14 cellular contexts compared by ENCODE assay signal in the genomic region with DNA sequence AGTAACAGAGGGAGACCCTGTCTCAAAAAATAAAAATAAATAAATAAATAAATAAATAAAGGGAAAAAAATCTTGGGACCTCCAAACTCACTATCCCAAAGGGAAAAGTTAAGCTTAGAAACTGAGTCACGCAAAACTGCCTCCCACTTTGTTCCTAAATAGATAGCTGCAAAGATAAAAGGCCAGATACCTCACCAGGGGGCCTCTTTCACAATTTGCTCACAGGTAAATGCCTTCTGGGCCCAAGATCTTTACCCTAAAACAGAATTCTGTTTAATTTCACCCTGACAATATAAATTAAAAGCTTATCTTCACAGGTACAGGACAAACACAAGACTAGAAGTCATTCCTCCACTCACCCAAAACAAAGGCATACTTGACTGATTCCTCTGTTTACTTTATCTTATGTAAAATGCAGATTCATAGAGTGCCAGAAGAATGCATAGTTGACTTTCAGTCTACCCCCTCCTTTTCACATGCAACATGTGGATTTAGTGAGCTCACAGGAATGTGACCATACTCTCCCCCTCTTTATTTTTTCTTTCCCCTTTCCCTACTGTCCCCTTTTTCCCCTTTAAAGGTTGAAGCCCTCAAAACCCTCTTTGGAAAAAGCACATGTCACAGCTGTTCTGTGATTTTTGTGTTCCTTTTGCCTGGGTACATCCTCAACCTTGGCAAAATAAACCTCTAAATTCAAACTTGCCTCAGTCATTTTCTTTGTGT. TPM values are rescaled to one million over a fixed set of nuclear protein-coding genes. Genes with fewer than 3 reads are reported as not detected.
DNase-seq lines count a peak whose midpoint lies in the region; ATAC-seq and TF ChIP-seq lines count a peak whose summit lies in the region.
"Had no signal": no experiment of that assay in that cellular context is flagged by ENCODE, and none has a peak within 500 bp of the region (broad histone marks: within the 10 kb centered on the region; RNA-seq: fewer than 3 reads in every experiment).

No MANE protein-coding gene starts in this region.

- peaks cover 2% of the 10 kb centered on the region for H3K36me3 Mint-ChIP-seq in neural progenitor cell

- no peak overlapping the region for H3K9ac ChIP-seq in neural progenitor cell
- no peak overlapping the region for H3K9ac ChIP-seq in GM23248

- H3K27ac ChIP-seq in neural progenitor cell (peak overlapping the region; percentile 17), aorta (ENCODE audit: low read depth in 1 of 2, low read length in 2 of 2) (no peak overlapping the region), WERI-Rb-1 (no peak overlapping the region), GM23248 (no peak overlapping the region)
- H3K27ac ChIP-seq: skin epidermis, tibial artery had no signal

- H3K4me1 ChIP-seq in neural progenitor cell (peaks cover 30% of the 10 kb centered on the region), aorta (ENCODE audit: control insufficient read depth in 1 of 2, insufficient read depth in 2 of 2, low read length in 2 of 2) (no peaks in the 10 kb centered on the region), GM23248 (ENCODE audit: insufficient read depth) (peaks cover 10% of the 10 kb centered on the region; the same call in 1 of the 2 replicates)

- H3K4me2 ChIP-seq in neural progenitor cell (no peak overlapping the region), GM23248 (ENCODE audit: unreplicated experiment) (no peak overlapping the region)

- H2AFZ ChIP-seq in neural progenitor cell (replicated peaks) (no peak overlapping the region), GM23248 (no peak overlapping the region)

- H3K4me3 ChIP-seq in neural progenitor cell, result no peak overlapping the region
- H3K4me3 ChIP-seq in aorta (ENCODE audit: low read length in 2 of 2), result no peak overlapping the region
- H3K4me3 ChIP-seq in WERI-Rb-1 (ENCODE audit: low read depth, low read length), result no peak overlapping the region
- H3K4me3 ChIP-seq in GM23248, result no peak overlapping the region
- H3K4me3 ChIP-seq: mucosa of descending colon, skin epidermis, tibial artery had no signal

- peaks cover 37% of the 10 kb centered on the region for H3F3A ChIP-seq in neural progenitor cell (ENCODE audit: low read depth)
- H3F3A ChIP-seq in GM23248 (ENCODE audit: insufficient read depth), result peaks cover 3% of the 10 kb centered on the region; the same call in 1 of the 2 replicates

- H3K27ac Mint-ChIP-seq in neural progenitor cell, result no peak overlapping the region
- H3K27ac Mint-ChIP-seq: activated T-helper 1 cell treated with anti-CD3 and anti-CD28 coated beads, Interleukin-12 subunit alpha, Interleukin-12 subunit beta, Interleukin-2, Interleukin-4 antibody, amounts not matched to agents 30 ng/mL and 10 ng/mL and 1 ng/mL, durations not matched to agents 14 hours and 24 hours and 36 hours; B cell had no signal

- no peak for TF ChIP-seq POLR2A in erythroblast (IDR thresholded peaks at IDR 0.05; ENCODE audit: low read length)

- no peak for ATAC-seq in aorta (ENCODE audit: low FRiP score)
- ATAC-seq: mucosa of descending colon had no signal

- intact Hi-C loops in aorta (cut with DNase I), result no loop called here

- H3K79me2 ChIP-seq in neural progenitor cell (ENCODE audit: low read depth) (peaks cover 65% of the 10 kb centered on the region), GM23248 (ENCODE audit: insufficient read depth) (peaks cover 92% of the 10 kb centered on the region)

- no peaks in the 10 kb centered on the region for H3K36me3 ChIP-seq in neural progenitor cell
- H3K36me3 ChIP-seq in aorta (ENCODE audit: control insufficient read depth in 1 of 2, insufficient read depth in 2 of 2, low read length in 1 of 2), result no peaks in the 10 kb centered on the region
- peaks cover 2% of the 10 kb centered on the region for H3K36me3 ChIP-seq in WERI-Rb-1
- no peaks in the 10 kb centered on the region for H3K36me3 ChIP-seq in GM23248 (ENCODE audit: low read depth)
- H3K36me3 ChIP-seq: tibial artery had no signal

- in situ Hi-C loops in GM23248 (cut with MboI), result no loop called here

- no peaks in the 10 kb centered on the region for H3K9me2 ChIP-seq in GM23248 (ENCODE audit: insufficient read depth)

- no peaks in the 10 kb centered on the region for H3K27me3 Mint-ChIP-seq in neural progenitor cell (ENCODE audit: insufficient read depth, low read depth)
- H3K27me3 Mint-ChIP-seq: B cell had no signal

- H4K20me1 ChIP-seq in neural progenitor cell (ENCODE audit: low read depth) (peaks cover 27% of the 10 kb centered on the region), GM23248 (ENCODE audit: insufficient read depth) (no peaks in the 10 kb centered on the region)

- WGBS in aorta, 2 donors, result 98 to 100% methylated on average over 1 of the region's 1 CpG
- 97 to 100% methylated on average over 1 of the region's 1 CpG for WGBS in GM23248 (ENCODE audit: low coverage in 1 of 2, low lambda C conversion rate in 2 of 2, missing lambda C conversion rate in 2 of 2), 2 experiments

- H3K9me3 ChIP-seq in neural progenitor cell (ENCODE audit: low read depth) (no peaks in the 10 kb centered on the region), aorta (ENCODE audit: control insufficient read depth, low read length) (no peaks in the 10 kb centered on the region), WERI-Rb-1 (ENCODE audit: severe bottlenecking) (no peaks in the 10 kb centered on the region), GM23248 (ENCODE audit: low read depth) (no peaks in the 10 kb centered on the region)
- H3K9me3 ChIP-seq: mucosa of descending colon, tibial artery had no signal

- no peak for TF ChIP-seq CTCF in neural progenitor cell (IDR thresholded peaks at IDR 0.05)
- no peak for TF ChIP-seq CTCF in WERI-Rb-1 (IDR thresholded peaks at IDR 0.05; ENCODE audit: low read depth, low read length)

- H3K9me3 Mint-ChIP-seq in neural progenitor cell, result no peaks in the 10 kb centered on the region
- H3K9me3 Mint-ChIP-seq: activated T-helper 1 cell treated with anti-CD3 and anti-CD28 coated beads, Interleukin-12 subunit alpha, Interleukin-12 subunit beta, Interleukin-2, Interleukin-4 antibody, amounts not matched to agents 30 ng/mL and 10 ng/mL and 1 ng/mL, durations not matched to agents 14 hours and 24 hours and 36 hours had no signal

- H3K4me3 Mint-ChIP-seq in neural progenitor cell, result no peak overlapping the region
- H3K4me3 Mint-ChIP-seq: activated T-helper 1 cell treated with anti-CD3 and anti-CD28 coated beads, Interleukin-12 subunit alpha, Interleukin-12 subunit beta, Interleukin-2, Interleukin-4 antibody, amounts not matched to agents 30 ng/mL and 10 ng/mL and 1 ng/mL, durations not matched to agents 14 hours and 24 hours and 36 hours; B cell had no signal

- peaks cover 11% of the 10 kb centered on the region for H3K4me1 Mint-ChIP-seq in neural progenitor cell

- no peaks in the 10 kb centered on the region for H3K27me3 ChIP-seq in neural progenitor cell
- H3K27me3 ChIP-seq in aorta (ENCODE audit: control insufficient read depth in 1 of 2, insufficient read depth in 2 of 2, low read length in 1 of 2), result no peaks in the 10 kb centered on the region
- H3K27me3 ChIP-seq in WERI-Rb-1 (ENCODE audit: insufficient read depth, low read depth, severe bottlenecking), result no peaks in the 10 kb centered on the region
- H3K27me3 ChIP-seq in GM23248 (replicated peaks; ENCODE audit: insufficient read depth), result no peaks in the 10 kb centered on the region
- H3K27me3 ChIP-seq: tibial artery had no signal

- DNase-seq in EL, result peak; percentile 29
- DNase-seq in NCI-H69 (lab: John Stamatoyannopoulos, UW), result peak; percentile 6
- peak; percentile 21 to 25 for DNase-seq in erythroblast (lab: John Stamatoyannopoulos, UW)
- no peak for DNase-seq in neural progenitor cell (ENCODE audit: low spot score)
- no peak for DNase-seq in aorta
- DNase-seq in WERI-Rb-1, result no peak
- no peak for DNase-seq in stimulated activated CD4-positive, alpha-beta T cell treated with anti-CD3 and anti-CD28 coated beads, Interleukin-2, amount 100 ng/mL, for 48 hours
- no peak for DNase-seq in GM23248
- DNase-seq: mucosa of descending colon, SW 1271, tibial artery had no signal

RNA-seq across cellular contexts. Expression of a gene that starts 23.4 kb away (rescaled TPM):
- total RNA-seq in neural progenitor cell (ENCODE audit: low replicate concordance), result 30.5 and 44.3 TPM in 2 replicates
- 100 to 1,000 TPM in 1 of 2 donors, 10 to 100 TPM in 1; 83.9 to 102 TPM for total RNA-seq in aorta
- polyA plus RNA-seq in aorta, result 10 to 100 TPM; 12.3 to 32.8 TPM
- total RNA-seq in GM23248 (2014; rRNA removed; shearing (Covaris generic)), result 33.5 and 34.5 TPM in 2 replicates
- polyA plus RNA-seq in GM23248 (2016; fragmentation: Nextera tagmentation; extraction: Ambion mirVana), result 17.6 and 18.8 TPM in 2 replicates

Comparison
In these comparisons a context has a peak if more than half of its experiments do, and no peak if none do; other contexts are left out.
1. DNase-seq: peak in EL (single experiment), NCI-H69 (single experiment) and erythroblast (2 of 2); none in neural progenitor cell (single experiment), aorta (0 of 2), WERI-Rb-1 (single experiment), stimulated activated CD4-positive, alpha-beta T cell treated with anti-CD3 and anti-CD28 coated beads, Interleukin-2, amount 100 ng/mL, for 48 hours (0 of 2) and GM23248 (single experiment).